ENCODE assay signal across 9 cellular contexts in genomic region chr5:141753971-141754713, GRCh38.
A peak's percentile ranks its signal among the peaks of the same experiment; 100 is the strongest.
DNase-seq lines count a peak whose midpoint lies in the region; TF ChIP-seq lines count a peak whose summit lies in the region.
"Had no signal": no experiment of that assay in that cellular context is flagged by ENCODE, and none has a peak within 500 bp of the region (broad histone marks: within the 10 kb centered on the region; RNA-seq: fewer than 3 reads in every experiment).

No MANE protein-coding gene starts in this region.

- no peaks in the 10 kb centered on the region for H3K79me1 ChIP-seq in mesendoderm (ENCODE audit: low read length)

- H3K36me3 ChIP-seq in mesendoderm (ENCODE audit: control insufficient read depth, insufficient read depth, low read length) (no peaks in the 10 kb centered on the region), right atrium auricular region (no peaks in the 10 kb centered on the region)

- H3K27me3 ChIP-seq in mesendoderm (ENCODE audit: insufficient read depth, low read length, poor library complexity): peaks cover 14% of the 10 kb centered on the region
- H3K27me3 ChIP-seq in right atrium auricular region: no peaks in the 10 kb centered on the region

- no peak overlapping the region for H3K4ac ChIP-seq in mesendoderm (ENCODE audit: low read depth, low read length)

- no peak overlapping the region for H3K56ac ChIP-seq in mesendoderm (ENCODE audit: low read length)

- H2AK5ac ChIP-seq in mesendoderm (ENCODE audit: low read length): no peak overlapping the region

- no peak overlapping the region for H2BK5ac ChIP-seq in mesendoderm (ENCODE audit: low read length)

- H3K4me2 ChIP-seq in mesendoderm (ENCODE audit: low read length): no peak overlapping the region

- H3K23ac ChIP-seq in mesendoderm (ENCODE audit: low read length): no peak overlapping the region

- H3K4me1 ChIP-seq in mesendoderm (ENCODE audit: control insufficient read depth, low read depth, low read length) (peaks cover 3% of the 10 kb centered on the region), right atrium auricular region (peaks cover 0 to 6% of the 10 kb centered on the region in 2 donors)

- no peaks in the 10 kb centered on the region for H3K9me3 ChIP-seq in right atrium auricular region

- H3K9ac ChIP-seq in mesendoderm (ENCODE audit: low read length): no peak overlapping the region

- in situ Hi-C loops in GM13977 (cut with MboI; ENCODE audit: low pct_unique_long_range_greater_than_20kb, low sequenced_read_pairs, unreplicated experiment): no loop called here
- in situ Hi-C loops in T47D (cut with HindIII; ENCODE audit: low pct_unique_long_range_greater_than_20kb, low sequenced_read_pairs): no loop called here

- no peak overlapping the region for H2BK120ac ChIP-seq in mesendoderm (ENCODE audit: low read depth, low read length)

- no peak overlapping the region for H2BK15ac ChIP-seq in mesendoderm (replicated peaks; ENCODE audit: low read depth)

- DNase-seq in GM13977 (ENCODE audit: low spot score) (peak; percentile 70), LoVo (ENCODE audit: low spot score) (peak; percentile 32), T47D (ENCODE audit: low read depth in 1 of 2, low spot score in 1 of 2) (peak; percentile 90 to 93), mesendoderm (peak; percentile 84), D341Med (ENCODE audit: low spot score) (no peak), NCI-H146 (lab: John Stamatoyannopoulos, UW) (no peak), right atrium auricular region (ENCODE audit: low spot score) (no peak)
- DNase-seq: anterior cingulate cortex, NCI-H526 had no signal

- no CpG with 5 or more reads among the region's 11 CpGs for WGBS in mesendoderm (ENCODE audit: extremely low coverage, insufficient coverage, low lambda C conversion rate)

- no peak overlapping the region for H3K27ac ChIP-seq in mesendoderm (ENCODE audit: low read depth, low read length)
- H3K27ac ChIP-seq in right atrium auricular region: no peak overlapping the region

- no peak overlapping the region for H3K18ac ChIP-seq in mesendoderm (ENCODE audit: low read length)

- no peak overlapping the region for H4K8ac ChIP-seq in mesendoderm (ENCODE audit: low read depth, low read length)

- H4K5ac ChIP-seq in mesendoderm (ENCODE audit: low read length): no peak overlapping the region

- H3K79me2 ChIP-seq in mesendoderm (ENCODE audit: control insufficient read depth, insufficient read depth, low read length): no peaks in the 10 kb centered on the region

- TF ChIP-seq CTCF in GM13977 (IDR thresholded peaks at IDR 0.05; ENCODE audit: extremely low read depth, insufficient read depth, missing control alignments) (no peak), right atrium auricular region (IDR thresholded peaks at IDR 0.05) (no peak)

- H3K4me3 ChIP-seq in mesendoderm (ENCODE audit: low read length) (no peak overlapping the region), right atrium auricular region (no peak overlapping the region)

Comparison
In these comparisons a context has a peak if more than half of its experiments do, and no peak if none do; other contexts are left out.
1. DNase-seq: peak in GM13977 (single experiment), LoVo (single experiment), T47D (2 of 2) and mesendoderm (single experiment); none in D341Med (single experiment), NCI-H146 (single experiment) and right atrium auricular region (single experiment).